In genomic region chr19:2427323-2428026, GRCh38 we compare ENCODE assay signal across 8 cellular contexts. TPM values are rescaled to one million over a fixed set of nuclear protein-coding genes. Genes with fewer than 3 reads are reported as not detected.
DNase-seq lines count a peak whose midpoint lies in the region; ATAC-seq and TF ChIP-seq lines count a peak whose summit lies in the region.

TSS of gene TIMM13 (minus strand) at chr19:2427586. CDS start at chr19:2427533, 53 bp downstream.

- no peak within 1 kb of the TSS for H3K4me3 ChIP-seq in KMS-11 (IDR thresholded peaks at IDR 0.05; ENCODE audit: insufficient read depth, low read depth, low read length)
- peak within 1 kb of the TSS; percentile 76 to 80 for H3K4me3 ChIP-seq in Panc1 (ENCODE audit: low read depth in 2 of 2, low read length in 2 of 2)
- peak within 1 kb of the TSS; percentile 93 for H3K4me3 ChIP-seq in mucosa of stomach (ENCODE audit: low read length)

- peak within 1 kb of the TSS; percentile 99 for H3K27ac Mint-ChIP-seq in activated T-cell treated with anti-CD3 and anti-CD28 coated beads, Interleukin-2, amount 50 U/mL, for 24 hours

- H3K9me3 Mint-ChIP-seq in activated T-cell treated with anti-CD3 and anti-CD28 coated beads, Interleukin-2, amount 50 U/mL, for 24 hours = no peaks in the 10 kb centered on the region

- peaks cover 11% of the 10 kb centered on the region for H3K4me1 ChIP-seq in KMS-11 (ENCODE audit: low read depth, poor library complexity, severe bottlenecking)
- peaks cover 10% of the 10 kb centered on the region; the same call in 1 of the 2 replicates for H3K4me1 ChIP-seq in Panc1 (ENCODE audit: control insufficient read depth, insufficient read depth, low read length)
- H3K4me1 ChIP-seq in mucosa of stomach (ENCODE audit: control insufficient read depth, insufficient read depth, low read length) = peaks cover 24% of the 10 kb centered on the region

- H2AFZ ChIP-seq in KMS-11 (ENCODE audit: low read depth) = peak within 1 kb of the TSS; percentile 63

- POLR2A ChIA-PET in Panc1 (lab: Charles Lee) = no interaction called here

- H3K9ac ChIP-seq in KMS-11 (peak within 1 kb of the TSS; percentile 100), mucosa of stomach (ENCODE audit: low read length) (peak within 1 kb of the TSS; percentile 92)

- H3K36me3 ChIP-seq in KMS-11 (ENCODE audit: insufficient read depth) = no peaks in the 10 kb centered on the region
- H3K36me3 ChIP-seq in Panc1 (ENCODE audit: control insufficient read depth, insufficient read depth, low read length) = peaks cover 2% of the 10 kb centered on the region; the same call in 1 of the 2 replicates
- no peaks in the 10 kb centered on the region for H3K36me3 ChIP-seq in mucosa of stomach (ENCODE audit: control insufficient read depth, insufficient read depth, low read length)

- peaks cover 66% of the 10 kb centered on the region for H3K36me3 Mint-ChIP-seq in activated T-cell treated with anti-CD3 and anti-CD28 coated beads, Interleukin-2, amount 50 U/mL, for 24 hours (ENCODE audit: low read depth)

- peak; percentile 66 for ATAC-seq in GM21737 (IDR thresholded peaks at IDR 0.05; ENCODE audit: unreplicated experiment)
- peak; percentile 89 for ATAC-seq in Panc1

- DNase-seq in DMS53 treated with DMSO at 0.1 percent for 48 hours (lab: John Stamatoyannopoulos, UW; ENCODE audit: unreplicated experiment) (peak; percentile 84), Panc1 (ENCODE audit: low read depth, low spot score) (peak; percentile 80), erythroblast (lab: John Stamatoyannopoulos, UW) (peak; percentile 96 to 99)
- peak; percentile 98 for DNase-seq in activated T-cell treated with anti-CD3 and anti-CD28 coated beads, Interleukin-2, amount 50 U/mL, for 24 hours
- DNase-seq in stimulated activated CD8-positive, alpha-beta memory T cell treated with anti-CD3 and anti-CD28 coated beads, Interleukin-4, amount 100 ng/mL, for 48 hours = peak; percentile 97

- peak within 1 kb of the TSS; percentile 90 for H3K4me3 Mint-ChIP-seq in activated T-cell treated with anti-CD3 and anti-CD28 coated beads, Interleukin-2, amount 50 U/mL, for 24 hours

- CTCF ChIA-PET in Panc1 (lab: Charles Lee) = no interaction called here

- TF ChIP-seq CTCF in KMS-11 (conservative IDR thresholded peaks at IDR 0.05; ENCODE audit: low read depth, low read length) (no peak), Panc1 (IDR thresholded peaks at IDR 0.05) (no peak)

- in situ Hi-C loops in Panc1 (cut with HindIII; ENCODE audit: low pct_unique_long_range_greater_than_20kb, low sequenced_read_pairs) = no loop called here

- H3K9me3 ChIP-seq in Panc1 (ENCODE audit: control insufficient read depth, insufficient read depth, low read depth, low read length) = no peaks in the 10 kb centered on the region
- H3K9me3 ChIP-seq in mucosa of stomach (ENCODE audit: control insufficient read depth, low read length) = no peaks in the 10 kb centered on the region

- peak; percentile 80 for TF ChIP-seq POLR2A in erythroblast (IDR thresholded peaks at IDR 0.05; ENCODE audit: low read length)

- H3K27me3 ChIP-seq in KMS-11 (ENCODE audit: insufficient read depth, low read depth) = no peaks in the 10 kb centered on the region
- H3K27me3 ChIP-seq in Panc1 (ENCODE audit: control insufficient read depth, insufficient read depth, low read length) = no peaks in the 10 kb centered on the region
- H3K27me3 ChIP-seq in mucosa of stomach (ENCODE audit: control insufficient read depth, insufficient read depth, low read length) = no peaks in the 10 kb centered on the region

- H3K27ac ChIP-seq in KMS-11 (peak within 1 kb of the TSS; percentile 99), Panc1 (ENCODE audit: low read length) (peak within 1 kb of the TSS; percentile 85)

- BruUV-seq in Panc1 (replicated peaks; lab: Mats Ljungman, UMichigan) = no TSS peak

- peaks cover 21% of the 10 kb centered on the region for H3K79me2 ChIP-seq in KMS-11 (ENCODE audit: insufficient read depth, low read depth)

- no peaks in the 10 kb centered on the region for H4K20me1 ChIP-seq in KMS-11 (ENCODE audit: insufficient read depth)

- H3K27me3 Mint-ChIP-seq in activated T-cell treated with anti-CD3 and anti-CD28 coated beads, Interleukin-2, amount 50 U/mL, for 24 hours = no peaks in the 10 kb centered on the region

- H3K4me1 Mint-ChIP-seq in activated T-cell treated with anti-CD3 and anti-CD28 coated beads, Interleukin-2, amount 50 U/mL, for 24 hours (ENCODE audit: low read depth) = peaks cover 21% of the 10 kb centered on the region

- peak within 1 kb of the TSS; percentile 95 for H3K4me2 ChIP-seq in KMS-11

- intact Hi-C loops in Panc1 (cut with micrococcal nuclease; ENCODE audit: unreplicated experiment) = no loop called here

RNA-seq across cellular contexts. Expression of gene TIMM13, which starts in this region (rescaled TPM):
- 128 TPM for total RNA-seq in Panc1 (2021; ENCODE audit: unreplicated experiment)
- 172 TPM for polyA plus RNA-seq in Panc1 (2012; ENCODE audit: insufficient read length)
